ENCODE assay signal across 19 cellular contexts in the genomic region with DNA sequence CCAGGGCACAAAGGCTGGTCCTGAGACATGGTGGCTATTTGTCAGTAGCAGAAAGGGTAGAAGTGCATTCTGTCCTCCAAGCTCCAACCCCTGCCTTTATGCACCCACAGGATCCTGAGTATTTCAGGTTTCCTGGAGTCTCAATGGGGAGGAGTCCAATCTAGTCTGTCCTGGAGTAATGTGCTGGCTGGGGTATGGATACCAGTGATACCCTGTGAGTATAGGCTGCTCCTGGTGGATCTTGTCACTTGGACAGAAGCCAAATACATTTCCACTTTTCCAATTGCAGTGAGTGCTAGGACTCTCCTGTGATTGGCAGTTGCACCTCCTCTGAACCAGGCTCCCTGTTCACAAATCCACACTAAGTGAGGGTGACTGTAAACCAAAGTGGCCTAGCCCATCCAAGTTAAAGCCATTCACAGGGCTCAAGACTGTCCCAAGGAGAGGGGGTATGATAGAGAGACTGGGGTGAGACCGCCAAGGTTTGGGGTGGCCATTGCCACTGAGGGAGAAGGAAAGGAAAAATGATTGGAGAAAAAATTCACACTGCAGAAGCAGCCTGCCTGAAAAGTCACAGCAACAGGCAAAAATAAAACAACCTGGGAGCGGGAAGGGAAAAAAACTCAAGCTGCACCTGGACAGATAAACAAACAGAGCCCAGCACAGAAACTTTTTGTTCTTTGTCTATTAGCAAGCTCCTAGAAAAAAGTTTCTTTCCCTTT.
DNase-seq lines count a peak whose midpoint lies in the region; ATAC-seq, FAIRE-seq and TF ChIP-seq lines count a peak whose summit lies in the region.
"Had no signal": no experiment of that assay in that cellular context is flagged by ENCODE, and none has a peak within 500 bp of the region (broad histone marks: within the 10 kb centered on the region; RNA-seq: fewer than 3 reads in every experiment).

No MANE protein-coding gene starts in this region.

- H3K4me2 ChIP-seq in K562 (ENCODE audit: insufficient read depth, low read length) (no peak overlapping the region), neuronal stem cell (ENCODE audit: insufficient read depth, low read length, poor library complexity, severe bottlenecking) (no peak overlapping the region), neural progenitor cell (no peak overlapping the region)
- H3K4me2 ChIP-seq: A549 had no signal

- no peaks in the 10 kb centered on the region for H3K9me3 ChIP-seq in K562 (replicated peaks; ENCODE audit: control insufficient read depth, insufficient read depth, low read depth, low read length)
- no peaks in the 10 kb centered on the region for H3K9me3 ChIP-seq in neuronal stem cell (replicated peaks in 1 of 2; ENCODE audit: control insufficient read depth in 2 of 2, insufficient read depth in 1 of 2, low read depth in 1 of 2, low read length in 2 of 2)
- no peaks in the 10 kb centered on the region for H3K9me3 ChIP-seq in neural progenitor cell (ENCODE audit: low read depth)
- H3K9me3 ChIP-seq: A549, BE2C, HAP-1 had no signal

- H2BK12ac ChIP-seq in neuronal stem cell (ENCODE audit: low read length) = no peak overlapping the region

- H3K14ac ChIP-seq in neuronal stem cell (ENCODE audit: low read length) = no peak overlapping the region

- H3K4me1 Mint-ChIP-seq in natural killer cell treated with Interleukin-12 subunit alpha and Interleukin-12 subunit beta and Interleukin-15 and Interleukin-18, amount 100 ng/mL, for 72 hours (ENCODE audit: low read depth in 2 of 2) = no peaks in the 10 kb centered on the region
- no peaks in the 10 kb centered on the region for H3K4me1 Mint-ChIP-seq in natural killer cell
- H3K4me1 Mint-ChIP-seq in neural progenitor cell = no peaks in the 10 kb centered on the region
- H3K4me1 Mint-ChIP-seq: CD4-positive, alpha-beta memory T cell had no signal

- H4K8ac ChIP-seq in neuronal stem cell (ENCODE audit: low read depth, low read length) = no peak overlapping the region

- H3K4me1 ChIP-seq in K562 (replicated peaks in 1 of 2; ENCODE audit: control insufficient read depth in 2 of 2, insufficient read depth in 2 of 2, low read length in 2 of 2) = peaks cover 0 to 18% of the 10 kb centered on the region in 2 experiments; a peak in 4 of 5 replicates
- no peaks in the 10 kb centered on the region for H3K4me1 ChIP-seq in neuronal stem cell (ENCODE audit: control insufficient read depth in 2 of 2, insufficient read depth in 1 of 2, low read depth in 1 of 2, low read length in 2 of 2)
- H3K4me1 ChIP-seq in neural progenitor cell = no peaks in the 10 kb centered on the region
- H3K4me1 ChIP-seq: A549, BE2C, HAP-1 had no signal

- TF ChIP-seq RAD21 in K562 (CRISPR knock-in tag; conservative IDR thresholded peaks at IDR 0.05 in 1 of 2, IDR thresholded peaks at IDR 0.05 in 1 of 2) = no peak

- H4K91ac ChIP-seq in neuronal stem cell (ENCODE audit: low read depth, low read length, poor library complexity) = no peak overlapping the region

- CTCF ChIA-PET in K562 (lab: Yijun Ruan, JAX; ENCODE audit: low intra/inter-chr PET ratio) = no interaction called here

- TF ChIP-seq CTCF in natural killer cell (IDR thresholded peaks at IDR 0.05) (no peak), K562 (IDR thresholded peaks at IDR 0.05 in 2 of 3, conservative IDR thresholded peaks at IDR 0.05 in 1 of 3; ENCODE audit: insufficient read depth in 2 of 3, low read depth in 1 of 3, low read length in 3 of 3) (no peak), neural progenitor cell (IDR thresholded peaks at IDR 0.05) (no peak)

- no peaks in the 10 kb centered on the region for H3F3A ChIP-seq in neural progenitor cell (ENCODE audit: low read depth)

- no peak overlapping the region for H3K4me3 Mint-ChIP-seq in natural killer cell treated with Interleukin-12 subunit alpha and Interleukin-12 subunit beta and Interleukin-15 and Interleukin-18, amount 100 ng/mL, for 72 hours
- H3K4me3 Mint-ChIP-seq in natural killer cell (no peak overlapping the region), neural progenitor cell (no peak overlapping the region)
- H3K4me3 Mint-ChIP-seq: CD4-positive, alpha-beta memory T cell had no signal

- H3K4ac ChIP-seq in neuronal stem cell (ENCODE audit: low read length) = no peak overlapping the region

- H3K79me1 ChIP-seq in neuronal stem cell (ENCODE audit: low read depth, low read length) = no peaks in the 10 kb centered on the region

- H3K79me2 ChIP-seq in K562 (ENCODE audit: control insufficient read depth, insufficient read depth, low read length) (no peaks in the 10 kb centered on the region), neural progenitor cell (ENCODE audit: low read depth) (no peaks in the 10 kb centered on the region)

- H3K36me3 ChIP-seq in K562 (ENCODE audit: control insufficient read depth, insufficient read depth, low read length) (no peaks in the 10 kb centered on the region), neuronal stem cell (replicated peaks in 1 of 2; ENCODE audit: control insufficient read depth in 2 of 2, insufficient read depth in 2 of 2, low read length in 2 of 2) (no peaks in the 10 kb centered on the region), neural progenitor cell (no peaks in the 10 kb centered on the region)
- H3K36me3 ChIP-seq: BE2C, HAP-1 had no signal

- no peak overlapping the region for H3K4me3 ChIP-seq in K562
- no peak overlapping the region for H3K4me3 ChIP-seq in neuronal stem cell (ENCODE audit: low read length in 2 of 2)
- H3K4me3 ChIP-seq in neural progenitor cell = no peak overlapping the region
- H3K4me3 ChIP-seq: A549, HAP-1 had no signal

- H2AFZ ChIP-seq in K562 (ENCODE audit: low read depth, low read length) (0 out of 2 replicates have a peak overlapping the region, but pooled peaks have one; percentile 20), neuronal stem cell (ENCODE audit: low read length) (no peak overlapping the region), neural progenitor cell (replicated peaks) (no peak overlapping the region)

- WGBS in K562 (ENCODE audit: insufficient coverage, low coverage, missing lambda C conversion rate) = 31% methylated on average over 2 of the region's 2 CpGs
- WGBS in neuronal stem cell (ENCODE audit: extremely low coverage in 2 of 2, insufficient read length in 2 of 2, insufficient replicate concordance in 1 of 2), 2 donors = no CpG with 5 or more reads among the region's 2 CpGs

- no peak overlapping the region for H2BK120ac ChIP-seq in neuronal stem cell (ENCODE audit: low read depth, low read length)

- in situ Hi-C loops in K562 (cut with MboI) = no loop called here

- POLR2A ChIA-PET in K562 (lab: Yijun Ruan, JAX) = interaction anchor here (0.9 to 1.4 kb wide), 3 partner anchors 8 to 104 kb away, joined by 3 to 5 read pairs (median 4); no protein-coding TSS in a partner anchor

- no peak for FAIRE-seq in K562 (lab: Jason Lieb, UNC)
- FAIRE-seq: A549, GM12892, GM19239, H1, HepG2, HTR-8/SVneo had no signal

- DNase-seq in natural killer cell treated with Interleukin-12 subunit alpha and Interleukin-12 subunit beta and Interleukin-15 and Interleukin-18, amount 100 ng/mL, for 72 hours (ENCODE audit: low spot score) = no peak
- DNase-seq in natural killer cell = no peak
- no peak for DNase-seq in K562 (ENCODE audit: extremely low read depth in 1 of 4, low spot score in 3 of 4)
- no peak for DNase-seq in neuronal stem cell (ENCODE audit: low spot score)
- DNase-seq in NCI-H146 treated with DMSO at 0.1 percent for 48 hours (lab: John Stamatoyannopoulos, UW; ENCODE audit: unreplicated experiment) = no peak
- no peak for DNase-seq in dermis blood vessel endothelial cell
- no peak for DNase-seq in neural progenitor cell (ENCODE audit: low spot score)
- DNase-seq: BE2C; CD4-positive, alpha-beta memory T cell; DND-41; GDM1 had no signal

- H4K20me1 ChIP-seq in K562 (replicated peaks; ENCODE audit: control insufficient read depth, insufficient read depth, low read length) (no peaks in the 10 kb centered on the region), neural progenitor cell (ENCODE audit: low read depth) (no peaks in the 10 kb centered on the region)

- BruUV-seq in K562 (replicated peaks; lab: Mats Ljungman, UMichigan) = no TSS peak

- intact Hi-C loops in natural killer cell (cut with micrococcal nuclease) (no loop called here), K562 (cut with micrococcal nuclease) (no loop called here)

- H3K9ac ChIP-seq in K562 (ENCODE audit: insufficient read depth in 1 of 2, low read depth in 2 of 2, low read length in 2 of 2) (peak overlapping the region in 1 of 2 experiments; percentile 29; a peak in 1 of 4 replicates), neuronal stem cell (ENCODE audit: low read depth, low read length, poor library complexity) (peak overlapping the region; percentile 6), neural progenitor cell (no peak overlapping the region)

- H3K27ac Mint-ChIP-seq in natural killer cell treated with Interleukin-12 subunit alpha and Interleukin-12 subunit beta and Interleukin-15 and Interleukin-18, amount 100 ng/mL, for 72 hours = no peak overlapping the region
- no peak overlapping the region for H3K27ac Mint-ChIP-seq in natural killer cell
- no peak overlapping the region for H3K27ac Mint-ChIP-seq in neural progenitor cell
- H3K27ac Mint-ChIP-seq: CD4-positive, alpha-beta memory T cell had no signal

- peaks cover 14 to 26% of the 10 kb centered on the region in 2 donors for H3K27me3 Mint-ChIP-seq in natural killer cell treated with Interleukin-12 subunit alpha and Interleukin-12 subunit beta and Interleukin-15 and Interleukin-18, amount 100 ng/mL, for 72 hours
- H3K27me3 Mint-ChIP-seq in natural killer cell (ENCODE audit: low read depth in 2 of 2) (peaks cover 8 to 29% of the 10 kb centered on the region in 2 donors), neural progenitor cell (ENCODE audit: insufficient read depth, low read depth) (no peaks in the 10 kb centered on the region)

- H2AK5ac ChIP-seq in neuronal stem cell (ENCODE audit: low read depth, low read length) = no peak overlapping the region

- ATAC-seq in natural killer cell treated with Interleukin-12 subunit alpha and Interleukin-12 subunit beta and Interleukin-15 and Interleukin-18, amount 100 ng/mL, for 72 hours = peak; percentile 13 to 64
- ATAC-seq in natural killer cell = no peak
- ATAC-seq in K562 = peak; percentile 38
- ATAC-seq: A549, HepG2 had no signal

- H3K9me3 Mint-ChIP-seq in natural killer cell treated with Interleukin-12 subunit alpha and Interleukin-12 subunit beta and Interleukin-15 and Interleukin-18, amount 100 ng/mL, for 72 hours = no peaks in the 10 kb centered on the region
- H3K9me3 Mint-ChIP-seq in natural killer cell = no peaks in the 10 kb centered on the region
- no peaks in the 10 kb centered on the region for H3K9me3 Mint-ChIP-seq in neural progenitor cell

- H3K36me3 Mint-ChIP-seq in natural killer cell treated with Interleukin-12 subunit alpha and Interleukin-12 subunit beta and Interleukin-15 and Interleukin-18, amount 100 ng/mL, for 72 hours = no peaks in the 10 kb centered on the region
- H3K36me3 Mint-ChIP-seq in natural killer cell (no peaks in the 10 kb centered on the region), neural progenitor cell (no peaks in the 10 kb centered on the region)
- H3K36me3 Mint-ChIP-seq: CD4-positive, alpha-beta memory T cell had no signal

- no peaks in the 10 kb centered on the region for H3K27me3 ChIP-seq in K562 (ENCODE audit: control insufficient read depth in 2 of 2, insufficient read depth in 2 of 2, low read length in 2 of 2)
- peaks cover 0 to 4% (median 0%) of the 10 kb centered on the region in 3 experiments for H3K27me3 ChIP-seq in neuronal stem cell (ENCODE audit: control insufficient read depth in 3 of 3, insufficient read depth in 3 of 3, low read depth in 1 of 3, low read length in 3 of 3)
- no peaks in the 10 kb centered on the region for H3K27me3 ChIP-seq in neural progenitor cell
- H3K27me3 ChIP-seq: BE2C had no signal

- H2BK5ac ChIP-seq in neuronal stem cell (ENCODE audit: low read length) = no peak overlapping the region

- H3K23ac ChIP-seq in neuronal stem cell (ENCODE audit: low read depth, low read length, poor library complexity) = no peak overlapping the region

- no peak for TF ChIP-seq EP300 in K562 (IDR thresholded peaks at IDR 0.05; ENCODE audit: low read length)

- no peak for TF ChIP-seq POLR2A in K562 (conservative IDR thresholded peaks at IDR 0.05)

- no peak overlapping the region for H3K27ac ChIP-seq in K562 (ENCODE audit: extremely low read depth, low read depth, low read length)
- H3K27ac ChIP-seq in neuronal stem cell (replicated peaks; ENCODE audit: low read length) = no peak overlapping the region
- no peak overlapping the region for H3K27ac ChIP-seq in neural progenitor cell
- H3K27ac ChIP-seq: A549, C4-2B had no signal

- H3K18ac ChIP-seq in neuronal stem cell (ENCODE audit: low read length) = no peak overlapping the region

- no peaks in the 10 kb centered on the region for H3K9me1 ChIP-seq in K562 (ENCODE audit: control insufficient read depth, insufficient read depth, low read length)

- no peak overlapping the region for H2BK15ac ChIP-seq in neuronal stem cell (ENCODE audit: low read length)

Comparison
In these comparisons a context has a peak if more than half of its experiments do, and no peak if none do; other contexts are left out.
1. ATAC-seq: peak in natural killer cell treated with Interleukin-12 subunit alpha and Interleukin-12 subunit beta and Interleukin-15 and Interleukin-18, amount 100 ng/mL, for 72 hours (2 of 2) and K562 (single experiment); none in natural killer cell (0 of 3).